In the genomic region with DNA sequence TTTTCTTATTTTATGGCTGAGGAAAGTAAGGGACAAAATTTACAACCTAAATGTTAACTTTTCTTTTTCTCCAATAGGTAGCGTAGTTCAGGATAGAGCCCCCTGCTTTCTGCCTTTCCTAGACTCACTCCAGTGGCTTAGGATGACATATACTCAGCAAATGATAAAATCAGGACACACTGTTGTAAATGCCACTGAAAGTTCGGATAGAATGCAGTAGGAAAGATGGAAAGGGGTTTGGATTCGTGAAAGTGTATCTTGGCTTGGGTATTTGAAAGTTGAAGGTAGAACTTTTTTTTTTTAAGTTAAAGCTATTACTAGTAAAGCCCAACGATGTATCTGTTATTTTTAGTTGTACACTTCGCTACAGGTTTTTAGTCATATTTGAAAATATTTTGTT, we compare ENCODE assay signal across 14 cellular contexts.
"Had no signal": no experiment of that assay in that cellular context is flagged by ENCODE, and none has a peak within 500 bp of the region (broad histone marks: within the 10 kb centered on the region; RNA-seq: fewer than 3 reads in every experiment).

No MANE protein-coding gene starts in this region.

- H3K9me3 Mint-ChIP-seq: activated B cell treated with CpG ODN at 0.5 μM for 24 hours; activated CD4-positive, alpha-beta T cell treated with anti-CD3 and anti-CD28 coated beads, Interleukin-2, amount 10 ng/mL, durations not matched to agents 24 days and 14 days; activated naive CD4-positive, alpha-beta T cell treated with anti-CD3 and anti-CD28 coated beads, Interleukin-2, amount 50 U/mL, for 72 hours; activated T-helper 2 cell treated with anti-CD3 and anti-CD28 coated beads, Interferon-gamma antibody, Interleukin-2, Interleukin-4, amounts not matched to agents 10 μg/mL and 5 μg/mL and 100 μg/mL, durations not matched to agents 14 hours and 24 hours and 36 hours had no signal

- H3K4me2 ChIP-seq: smooth muscle cell had no signal

- H3K4me3 ChIP-seq: esophagus muscularis mucosa, smooth muscle cell, tibial nerve had no signal

- H3K9me3 ChIP-seq: esophagus muscularis mucosa, tibial nerve had no signal

- H3K27ac Mint-ChIP-seq: activated B cell treated with CpG ODN at 0.5 μM for 24 hours; activated CD4-positive, alpha-beta T cell treated with anti-CD3 and anti-CD28 coated beads, Interleukin-2, amount 10 ng/mL, durations not matched to agents 24 days and 14 days; activated naive CD4-positive, alpha-beta T cell treated with anti-CD3 and anti-CD28 coated beads, Interleukin-2, amount 50 U/mL, for 72 hours; activated T-helper 2 cell treated with anti-CD3 and anti-CD28 coated beads, Interferon-gamma antibody, Interleukin-2, Interleukin-4, amounts not matched to agents 10 μg/mL and 5 μg/mL and 100 μg/mL, durations not matched to agents 14 hours and 24 hours and 36 hours had no signal

- H3K4me3 Mint-ChIP-seq: activated B cell treated with CpG ODN at 0.5 μM for 24 hours; activated CD4-positive, alpha-beta T cell treated with anti-CD3 and anti-CD28 coated beads, Interleukin-2, amount 10 ng/mL, durations not matched to agents 24 days and 14 days had no signal

- DNase-seq: activated B cell treated with CpG ODN at 0.5 μM for 24 hours; activated CD4-positive, alpha-beta T cell treated with anti-CD3 and anti-CD28 coated beads, Interleukin-2, amount 10 ng/mL, durations not matched to agents 24 days and 14 days; foreskin melanocyte; head of caudate nucleus; right cardiac atrium; T-helper 1 cell had no signal

- H3K36me3 ChIP-seq: esophagus muscularis mucosa had no signal

- H3K27me3 Mint-ChIP-seq: activated B cell treated with CpG ODN at 0.5 μM for 24 hours had no signal

- FAIRE-seq: bronchial epithelial cell, islet of Langerhans had no signal

- H3K36me3 Mint-ChIP-seq: activated naive CD4-positive, alpha-beta T cell treated with anti-CD3 and anti-CD28 coated beads, Interleukin-2, amount 50 U/mL, for 72 hours had no signal

- H3K27me3 ChIP-seq: esophagus muscularis mucosa, tibial nerve had no signal

- ATAC-seq: activated naive CD4-positive, alpha-beta T cell treated with anti-CD3 and anti-CD28 coated beads, Interleukin-2, amount 50 U/mL, for 72 hours; left lobe of liver; right cardiac atrium had no signal

- H3K27ac ChIP-seq: esophagus muscularis mucosa, tibial nerve had no signal
